1 cellular context compared by ENCODE assay signal in the genomic region with DNA sequence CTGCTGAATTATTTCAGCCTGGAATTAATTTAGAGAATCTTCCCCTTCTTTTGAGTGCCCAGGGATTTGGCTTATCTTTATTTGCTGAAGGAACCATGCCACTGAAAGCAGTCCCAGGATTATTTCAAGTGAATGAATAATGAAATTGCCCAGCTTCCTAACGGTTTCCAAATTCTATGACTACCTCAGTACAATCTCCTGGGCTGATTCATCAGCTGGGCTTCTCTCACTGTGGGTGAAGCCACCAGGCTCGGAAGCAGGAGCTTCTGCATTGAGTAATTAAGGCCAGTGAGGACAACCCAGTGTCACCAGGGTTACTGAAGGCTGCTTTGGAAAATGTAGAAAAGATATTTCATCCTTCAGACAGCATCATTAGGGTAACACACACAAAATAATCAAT.
TF ChIP-seq lines count a peak whose summit lies in the region.

No MANE protein-coding gene starts in this region.

TF ChIP-seq in HepG2, 621 proteins besides CTCF, POLR2A, EP300 and RAD21 (continued from another document):
- TF ChIP-seq, protein P1, sequence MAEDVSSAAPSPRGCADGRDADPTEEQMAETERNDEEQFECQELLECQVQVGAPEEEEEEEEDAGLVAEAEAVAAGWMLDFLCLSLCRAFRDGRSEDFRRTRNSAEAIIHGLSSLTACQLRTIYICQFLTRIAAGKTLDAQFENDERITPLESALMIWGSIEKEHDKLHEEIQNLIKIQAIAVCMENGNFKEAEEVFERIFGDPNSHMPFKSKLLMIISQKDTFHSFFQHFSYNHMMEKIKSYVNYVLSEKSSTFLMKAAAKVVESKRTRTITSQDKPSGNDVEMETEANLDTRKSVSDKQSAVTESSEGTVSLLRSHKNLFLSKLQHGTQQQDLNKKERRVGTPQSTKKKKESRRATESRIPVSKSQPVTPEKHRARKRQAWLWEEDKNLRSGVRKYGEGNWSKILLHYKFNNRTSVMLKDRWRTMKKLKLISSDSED (CRISPR knock-in tag; IDR thresholded peaks at IDR 0.05), result no peak
- TF ChIP-seq, protein P2, sequence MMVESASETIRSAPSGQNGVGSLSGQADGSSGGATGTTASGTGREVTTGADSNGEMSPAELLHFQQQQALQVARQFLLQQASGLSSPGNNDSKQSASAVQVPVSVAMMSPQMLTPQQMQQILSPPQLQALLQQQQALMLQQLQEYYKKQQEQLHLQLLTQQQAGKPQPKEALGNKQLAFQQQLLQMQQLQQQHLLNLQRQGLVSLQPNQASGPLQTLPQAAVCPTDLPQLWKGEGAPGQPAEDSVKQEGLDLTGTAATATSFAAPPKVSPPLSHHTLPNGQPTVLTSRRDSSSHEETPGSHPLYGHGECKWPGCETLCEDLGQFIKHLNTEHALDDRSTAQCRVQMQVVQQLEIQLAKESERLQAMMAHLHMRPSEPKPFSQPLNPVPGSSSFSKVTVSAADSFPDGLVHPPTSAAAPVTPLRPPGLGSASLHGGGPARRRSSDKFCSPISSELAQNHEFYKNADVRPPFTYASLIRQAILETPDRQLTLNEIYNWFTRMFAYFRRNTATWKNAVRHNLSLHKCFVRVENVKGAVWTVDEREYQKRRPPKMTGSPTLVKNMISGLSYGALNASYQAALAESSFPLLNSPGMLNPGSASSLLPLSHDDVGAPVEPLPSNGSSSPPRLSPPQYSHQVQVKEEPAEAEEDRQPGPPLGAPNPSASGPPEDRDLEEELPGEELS (CRISPR knock-in tag; IDR thresholded peaks at IDR 0.05), result no peak
- no peak for TF ChIP-seq THAP11 (CRISPR knock-in tag; IDR thresholded peaks at IDR 0.05)
- TF ChIP-seq, protein P3, sequence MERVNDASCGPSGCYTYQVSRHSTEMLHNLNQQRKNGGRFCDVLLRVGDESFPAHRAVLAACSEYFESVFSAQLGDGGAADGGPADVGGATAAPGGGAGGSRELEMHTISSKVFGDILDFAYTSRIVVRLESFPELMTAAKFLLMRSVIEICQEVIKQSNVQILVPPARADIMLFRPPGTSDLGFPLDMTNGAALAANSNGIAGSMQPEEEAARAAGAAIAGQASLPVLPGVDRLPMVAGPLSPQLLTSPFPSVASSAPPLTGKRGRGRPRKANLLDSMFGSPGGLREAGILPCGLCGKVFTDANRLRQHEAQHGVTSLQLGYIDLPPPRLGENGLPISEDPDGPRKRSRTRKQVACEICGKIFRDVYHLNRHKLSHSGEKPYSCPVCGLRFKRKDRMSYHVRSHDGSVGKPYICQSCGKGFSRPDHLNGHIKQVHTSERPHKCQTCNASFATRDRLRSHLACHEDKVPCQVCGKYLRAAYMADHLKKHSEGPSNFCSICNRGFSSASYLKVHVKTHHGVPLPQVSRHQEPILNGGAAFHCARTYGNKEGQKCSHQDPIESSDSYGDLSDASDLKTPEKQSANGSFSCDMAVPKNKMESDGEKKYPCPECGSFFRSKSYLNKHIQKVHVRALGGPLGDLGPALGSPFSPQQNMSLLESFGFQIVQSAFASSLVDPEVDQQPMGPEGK (CRISPR knock-in tag; IDR thresholded peaks at IDR 0.05), result no peak
- TF ChIP-seq KDM5B (CRISPR knock-in tag; IDR thresholded peaks at IDR 0.05; ENCODE audit: borderline replicate concordance), result no peak
TF ChIP-seq in HepG2: peak in this region for 0.
